Comparison of ENCODE assay signal across 8 cellular contexts in the genomic region with DNA sequence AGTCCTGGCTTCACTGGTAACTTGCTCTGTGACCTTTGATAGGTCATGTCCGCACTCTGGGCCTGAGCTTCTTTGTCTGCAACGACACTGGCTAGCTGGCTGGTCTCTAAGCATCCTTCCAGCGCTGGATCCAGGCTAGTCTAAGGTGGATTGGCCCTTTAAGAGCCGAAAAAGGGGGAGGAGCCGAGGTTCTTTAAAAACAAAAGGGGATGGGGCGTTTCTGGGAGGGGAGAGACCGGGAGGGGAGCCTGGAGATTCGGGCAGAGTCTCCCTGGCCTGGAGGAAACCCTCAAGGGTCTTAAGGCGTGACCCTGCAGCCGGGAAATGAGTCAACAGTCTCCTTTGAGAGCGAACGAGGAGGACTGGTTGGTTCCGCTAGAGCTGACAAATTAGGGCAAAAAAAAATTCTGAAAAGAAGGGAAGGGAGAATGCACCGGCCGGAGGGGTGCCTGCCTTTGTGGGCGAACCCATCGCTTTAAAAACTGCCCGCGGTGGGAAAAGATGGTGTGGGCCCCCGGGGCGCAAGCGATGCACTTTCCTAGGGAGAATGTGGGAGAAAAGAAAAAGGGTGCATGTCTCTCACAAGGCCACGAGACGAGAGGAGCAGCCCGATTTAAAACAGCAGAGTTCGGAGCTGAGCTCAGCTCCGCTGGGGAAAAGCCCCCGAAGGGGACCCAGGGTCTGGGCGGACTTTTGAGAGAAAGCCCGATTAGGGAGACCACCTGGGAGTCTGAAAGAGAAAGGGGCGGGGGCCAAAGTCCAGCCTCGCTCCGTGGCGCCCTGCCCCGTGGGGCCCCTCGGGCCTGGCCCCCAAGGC. TPM values are rescaled to one million over a fixed set of nuclear protein-coding genes. Genes with fewer than 3 reads are reported as not detected.
DNase-seq lines count a peak whose midpoint lies in the region; ATAC-seq, FAIRE-seq and TF ChIP-seq lines count a peak whose summit lies in the region.

No MANE protein-coding gene starts in this region.

- H3K36me3 ChIP-seq in bronchial epithelial cell (ENCODE audit: control insufficient read depth, insufficient read depth, low read length): no peaks in the 10 kb centered on the region

- ATAC-seq in GM18868 (IDR thresholded peaks at IDR 0.05; ENCODE audit: unreplicated experiment): no peak

- peak; percentile 59 for DNase-seq in SIG-M5 treated with dmso at 0.1 percent for 504 hours (lab: John Stamatoyannopoulos, UW; ENCODE audit: unreplicated experiment)
- no peak for DNase-seq in SIG-M5 (lab: John Stamatoyannopoulos, UW)
- peak; percentile 67 for DNase-seq in NAMALWA (ENCODE audit: low spot score)
- DNase-seq in T-helper 1 cell: peak in 3 of 5 donors; percentile 21 to 45 (median 37)
- peak; percentile 56 for DNase-seq in bronchial epithelial cell (ENCODE audit: low read depth)
- peak; percentile 89 for DNase-seq in retina

- no peak for TF ChIP-seq CTCF in bronchial epithelial cell (IDR thresholded peaks at IDR 0.05; ENCODE audit: insufficient read depth, low read length, severe bottlenecking)

- FAIRE-seq in bronchial epithelial cell (lab: Jason Lieb, UNC): no peak

- H3K4me3 ChIP-seq in bronchial epithelial cell (ENCODE audit: low read depth, low read length): peak overlapping the region; percentile 48
- peak overlapping the region; percentile 71 for H3K4me3 ChIP-seq in iPS-11a (ENCODE audit: low read depth, low read length)

- H3K27me3 ChIP-seq in bronchial epithelial cell (ENCODE audit: control insufficient read depth, insufficient read depth, low read length): no peaks in the 10 kb centered on the region

RNA-seq across cellular contexts. Expression of a gene that starts 1.0 kb away (rescaled TPM):
- 2.4 and 2.9 TPM in 2 replicates for total RNA-seq in bronchial epithelial cell

RNA-seq across cellular contexts. Expression of a gene that starts 45.6 kb away (rescaled TPM):
- 3.4 and 6.7 TPM in 2 replicates for total RNA-seq in bronchial epithelial cell
